Comparison of ENCODE assay signal across 9 cellular contexts in the genomic region with DNA sequence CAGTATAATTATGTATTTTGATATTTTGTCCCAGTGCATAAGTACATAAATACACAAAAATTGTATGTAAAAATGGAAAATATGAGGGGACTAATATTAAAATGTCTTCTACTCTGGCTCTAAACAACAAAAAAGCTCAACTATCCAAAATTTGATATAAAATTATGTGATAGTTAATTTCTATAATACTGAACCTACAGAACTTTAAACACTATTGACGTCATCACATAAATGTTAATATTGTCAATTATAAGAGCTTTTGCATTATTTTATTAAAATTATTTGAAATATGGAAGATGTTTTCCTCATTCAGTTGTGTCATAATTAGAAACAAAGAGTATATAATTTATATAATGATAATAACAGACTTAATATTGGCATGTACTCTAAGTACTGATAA.
"Had no signal": no experiment of that assay in that cellular context is flagged by ENCODE, and none has a peak within 500 bp of the region (broad histone marks: within the 10 kb centered on the region; RNA-seq: fewer than 3 reads in every experiment).

No MANE protein-coding gene starts in this region.

- FAIRE-seq: HTR-8/SVneo had no signal

- H3K27ac ChIP-seq: GM23248, KMS-11 had no signal

- H2AFZ ChIP-seq: GM23248 had no signal

- ATAC-seq: HCT116 had no signal

- H3K4me3 ChIP-seq: GM23248, HAP-1 had no signal

- H3K36me3 ChIP-seq: HAP-1 had no signal

- H3K9me3 ChIP-seq: HAP-1 had no signal

- H3K4me2 ChIP-seq: KMS-11 had no signal

- H3K9ac ChIP-seq: GM23248, KMS-11 had no signal

- DNase-seq: GM23248, GOT3, H7, HFFc6, KBM-7 had no signal
